In the genomic region with DNA sequence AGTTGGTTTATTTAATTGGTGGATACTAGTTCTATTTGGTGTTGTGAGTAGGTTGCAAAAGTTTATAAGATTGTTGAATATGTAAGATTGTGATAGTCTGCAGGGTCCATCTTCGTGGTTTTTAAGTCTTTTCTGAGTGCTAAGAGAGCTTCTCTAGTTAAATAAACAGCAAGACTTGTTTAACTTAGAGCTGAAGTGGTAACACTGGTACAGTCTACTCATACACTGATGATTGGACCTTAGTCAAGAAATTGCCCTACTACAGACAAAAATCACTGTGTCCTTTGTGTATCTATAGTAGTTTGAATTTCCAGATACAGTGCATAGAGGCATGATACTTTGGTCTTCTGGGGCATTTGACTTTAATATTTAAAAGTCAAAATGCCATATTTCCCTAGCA, we compare ENCODE assay signal across 19 cellular contexts.
"Had no signal": no experiment of that assay in that cellular context is flagged by ENCODE, and none has a peak within 500 bp of the region (broad histone marks: within the 10 kb centered on the region; RNA-seq: fewer than 3 reads in every experiment).

No MANE protein-coding gene starts in this region.

- ATAC-seq: heart left ventricle; left colon; natural killer cell treated with Interleukin-12 subunit alpha and Interleukin-12 subunit beta and Interleukin-15 and Interleukin-18, amount 100 ng/mL, for 72 hours; stimulated activated memory B cell treated with anti-CD40 and anti-IgM and Interleukin-4, amounts not matched to agents 10 μg/mL and 1 μg/mL and 100 μg/mL, for 72 hours had no signal

- H3K36me3 ChIP-seq: esophagus muscularis mucosa, heart left ventricle, neural progenitor cell, ovary, right atrium auricular region, tibial nerve had no signal

- H3K27me3 Mint-ChIP-seq: natural killer cell treated with Interleukin-12 subunit alpha and Interleukin-12 subunit beta and Interleukin-15 and Interleukin-18, amount 100 ng/mL, for 72 hours; stimulated activated memory B cell treated with anti-CD40 and anti-IgM and Interleukin-4, amounts not matched to agents 10 μg/mL and 1 μg/mL and 100 μg/mL, for 72 hours; stimulated activated naive CD8-positive, alpha-beta T cell treated with anti-CD3 and anti-CD28 coated beads, Interleukin-15, Interleukin-2, amounts not matched to agents 100 ng/mL and 50 ng/mL, for 24 hours had no signal

- H3K4me1 ChIP-seq: testis had no signal

- H3K4me3 Mint-ChIP-seq: natural killer cell treated with Interleukin-12 subunit alpha and Interleukin-12 subunit beta and Interleukin-15 and Interleukin-18, amount 100 ng/mL, for 72 hours; neural progenitor cell; stimulated activated memory B cell treated with anti-CD40 and anti-IgM and Interleukin-4, amounts not matched to agents 10 μg/mL and 1 μg/mL and 100 μg/mL, for 72 hours; stimulated activated naive CD8-positive, alpha-beta T cell treated with anti-CD3 and anti-CD28 coated beads, Interleukin-15, Interleukin-2, amounts not matched to agents 100 ng/mL and 50 ng/mL, for 24 hours had no signal

- H3K4me3 ChIP-seq: esophagus muscularis mucosa, heart left ventricle, neural progenitor cell, ovary, right atrium auricular region, testis, tibial nerve had no signal

- H3K27ac Mint-ChIP-seq: natural killer cell treated with Interleukin-12 subunit alpha and Interleukin-12 subunit beta and Interleukin-15 and Interleukin-18, amount 100 ng/mL, for 72 hours; neural progenitor cell; stimulated activated memory B cell treated with anti-CD40 and anti-IgM and Interleukin-4, amounts not matched to agents 10 μg/mL and 1 μg/mL and 100 μg/mL, for 72 hours; stimulated activated naive CD8-positive, alpha-beta T cell treated with anti-CD3 and anti-CD28 coated beads, Interleukin-15, Interleukin-2, amounts not matched to agents 100 ng/mL and 50 ng/mL, for 24 hours had no signal

- H2AFZ ChIP-seq: neural progenitor cell had no signal

- DNase-seq: caudate nucleus; effector memory CD4-positive, alpha-beta T cell; heart left ventricle; hippocampal formation; left colon; midbrain; nucleus accumbens; ovary; small intestine; stimulated activated CD4-positive, alpha-beta T cell treated with anti-CD3 and anti-CD28 coated beads, Interleukin-4, amount 100 ng/mL, for 1 hour; testis had no signal

- H3K9ac ChIP-seq: neural progenitor cell had no signal

- H3K27ac ChIP-seq: epithelial cell of prostate, esophagus muscularis mucosa, heart left ventricle, neural progenitor cell, ovary, right atrium auricular region, testis, tibial nerve had no signal

- H3K27me3 ChIP-seq: esophagus muscularis mucosa, heart left ventricle, neural progenitor cell, ovary, right atrium auricular region, testis, tibial nerve had no signal

- H3K9me3 Mint-ChIP-seq: natural killer cell treated with Interleukin-12 subunit alpha and Interleukin-12 subunit beta and Interleukin-15 and Interleukin-18, amount 100 ng/mL, for 72 hours; stimulated activated naive CD8-positive, alpha-beta T cell treated with anti-CD3 and anti-CD28 coated beads, Interleukin-15, Interleukin-2, amounts not matched to agents 100 ng/mL and 50 ng/mL, for 24 hours had no signal

- H3K4me2 ChIP-seq: neural progenitor cell had no signal

- H3K36me3 Mint-ChIP-seq: natural killer cell treated with Interleukin-12 subunit alpha and Interleukin-12 subunit beta and Interleukin-15 and Interleukin-18, amount 100 ng/mL, for 72 hours had no signal

- H3K9me3 ChIP-seq: esophagus muscularis mucosa, heart left ventricle, ovary, right atrium auricular region, testis, tibial nerve had no signal
